Comparison of ENCODE assay signal across 8 cellular contexts in the genomic region with DNA sequence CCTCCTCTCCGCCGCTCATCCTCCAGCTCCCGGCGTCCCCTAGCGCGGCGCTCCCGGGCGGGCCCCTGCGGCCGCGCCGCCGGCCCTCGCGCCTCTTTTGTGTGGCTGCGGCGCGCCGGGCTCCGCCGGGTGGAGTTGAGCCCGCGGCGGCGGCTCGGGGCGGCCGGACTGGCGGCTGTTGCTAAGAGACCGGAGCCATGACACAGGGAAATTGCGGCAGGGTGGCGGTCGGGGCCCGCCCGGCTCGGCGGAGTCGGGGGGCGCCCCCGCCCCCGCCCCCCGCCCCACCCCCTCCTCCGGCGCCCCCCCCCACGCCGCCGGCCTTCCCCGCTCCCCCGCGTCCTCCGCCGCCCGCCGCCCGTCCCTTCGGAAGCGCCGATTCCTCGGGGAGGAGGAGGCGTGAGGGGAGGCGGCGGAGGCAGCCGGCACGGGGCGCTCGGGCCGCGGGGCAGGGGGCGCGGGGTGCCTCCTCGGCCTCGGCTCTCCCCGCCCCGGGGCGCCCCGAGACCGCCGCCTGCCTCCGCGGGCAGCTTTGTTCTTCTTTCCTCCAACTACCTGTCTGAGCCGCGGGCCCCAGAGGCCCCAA. TPM values are rescaled to one million over a fixed set of nuclear protein-coding genes. Genes with fewer than 3 reads are reported as not detected.
A peak's percentile ranks its signal among the peaks of the same experiment; 100 is the strongest.
DNase-seq lines count a peak whose midpoint lies in the region; ATAC-seq and TF ChIP-seq lines count a peak whose summit lies in the region.

Gene TMEM200C (minus strand): TSS at position 223 of the 586 bp plus-strand sequence. CDS start 3,459 bp downstream, outside the sequence.

- peaks cover 4% of the 10 kb centered on the region for H3K4me1 ChIP-seq in mesendoderm (ENCODE audit: control insufficient read depth, low read depth, low read length)
- peaks cover 15% of the 10 kb centered on the region for H3K4me1 ChIP-seq in vagina

- H3K4me3 Mint-ChIP-seq in chondrocyte (ENCODE audit: unreplicated experiment): peak within 1 kb of the TSS; percentile 78

- H2AK5ac ChIP-seq in mesendoderm (ENCODE audit: low read length): no peak within 1 kb of the TSS

- H2BK15ac ChIP-seq in mesendoderm (replicated peaks; ENCODE audit: low read depth): peak within 1 kb of the TSS; percentile 58

- H3K27ac ChIP-seq in mesendoderm (ENCODE audit: low read depth, low read length): peak within 1 kb of the TSS; percentile 16
- peak within 1 kb of the TSS; percentile 46 for H3K27ac ChIP-seq in vagina

- H2BK120ac ChIP-seq in mesendoderm (ENCODE audit: low read depth, low read length): peak within 1 kb of the TSS; percentile 56

- intact Hi-C loops in vagina (cut with DNase I): no loop called here

- peak within 1 kb of the TSS; percentile 61 for H3K27ac Mint-ChIP-seq in chondrocyte (ENCODE audit: unreplicated experiment)

- H4K8ac ChIP-seq in mesendoderm (ENCODE audit: low read depth, low read length): peak within 1 kb of the TSS; percentile 30

- H3K36me3 Mint-ChIP-seq in chondrocyte (ENCODE audit: low read depth): no peaks in the 10 kb centered on the region

- H3K79me2 ChIP-seq in mesendoderm (ENCODE audit: control insufficient read depth, insufficient read depth, low read length): no peaks in the 10 kb centered on the region

- peak within 1 kb of the TSS; percentile 64 for H3K4me2 ChIP-seq in mesendoderm (ENCODE audit: low read length)

- peak within 1 kb of the TSS; percentile 67 for H2BK5ac ChIP-seq in mesendoderm (ENCODE audit: low read length)

- H3K23ac ChIP-seq in mesendoderm (ENCODE audit: low read length): peak within 1 kb of the TSS; percentile 53

- H3K4me1 Mint-ChIP-seq in chondrocyte (ENCODE audit: low read depth): peaks cover 28% of the 10 kb centered on the region

- ATAC-seq in HG03342 (IDR thresholded peaks at IDR 0.05; ENCODE audit: unreplicated experiment) (peak; percentile 34), GM19455 (IDR thresholded peaks at IDR 0.05; ENCODE audit: unreplicated experiment) (no peak)

- peaks cover 2% of the 10 kb centered on the region for H3K79me1 ChIP-seq in mesendoderm (ENCODE audit: low read length)

- DNase-seq in chondrocyte (ENCODE audit: low spot score): no peak
- DNase-seq in mesendoderm: peak; percentile 66
- no peak for DNase-seq in vagina (ENCODE audit: extremely low spot score in 2 of 2)
- no peak for DNase-seq in AG20443 (ENCODE audit: low spot score)
- no peak for DNase-seq in central memory CD4-positive, alpha-beta T cell

- peak within 1 kb of the TSS; percentile 85 for H3K18ac ChIP-seq in mesendoderm (ENCODE audit: low read length)

- H3K9me3 ChIP-seq in vagina: no peaks in the 10 kb centered on the region

- no peaks in the 10 kb centered on the region for H3K9me3 Mint-ChIP-seq in chondrocyte (ENCODE audit: low read depth)

- peak within 1 kb of the TSS; percentile 41 for H3K4me3 ChIP-seq in GM12875 (ENCODE audit: low read depth, low read length)
- peak within 1 kb of the TSS; percentile 67 for H3K4me3 ChIP-seq in mesendoderm (ENCODE audit: low read length)
- H3K4me3 ChIP-seq in vagina: peak within 1 kb of the TSS; percentile 42 to 51

- H3K9ac ChIP-seq in mesendoderm (ENCODE audit: low read length): peak within 1 kb of the TSS; percentile 96

- no peak for TF ChIP-seq POLR2A in vagina (IDR thresholded peaks at IDR 0.05)

- peak within 1 kb of the TSS; percentile 28 for H3K4ac ChIP-seq in mesendoderm (ENCODE audit: low read depth, low read length)

- H3K56ac ChIP-seq in mesendoderm (ENCODE audit: low read length): peak within 1 kb of the TSS; percentile 97

- WGBS in mesendoderm (ENCODE audit: extremely low coverage, insufficient coverage, low lambda C conversion rate): no CpG with 5 or more reads among the region's 83 CpGs

- no peak within 1 kb of the TSS for H4K5ac ChIP-seq in mesendoderm (ENCODE audit: low read length)

- TF ChIP-seq CTCF in GM12875 (IDR thresholded peaks at IDR 0.05; ENCODE audit: borderline replicate concordance, insufficient read depth, low read depth, low read length): no peak
- no peak for TF ChIP-seq CTCF in chondrocyte (IDR thresholded peaks at IDR 0.05)
- no peak for TF ChIP-seq CTCF in vagina (IDR thresholded peaks at IDR 0.05)

- H3K27me3 Mint-ChIP-seq in chondrocyte (ENCODE audit: low read depth): peaks cover 8% of the 10 kb centered on the region

- H3K27me3 ChIP-seq in mesendoderm (ENCODE audit: insufficient read depth, low read length, poor library complexity) (no peaks in the 10 kb centered on the region), vagina (peaks cover 5% of the 10 kb centered on the region)

- H3K36me3 ChIP-seq in mesendoderm (ENCODE audit: control insufficient read depth, insufficient read depth, low read length) (no peaks in the 10 kb centered on the region), vagina (no peaks in the 10 kb centered on the region)

RNA-seq across cellular contexts. Expression of gene TMEM200C, which starts in this region (rescaled TPM):
- 5.8 to 8.3 TPM (median 5.9 TPM) in 3 replicates for total RNA-seq in chondrocyte
- polyA plus RNA-seq in mesendoderm (2013, experiment 1 of 2): 2.7 TPM
- 2.7 TPM for polyA plus RNA-seq in mesendoderm (2013, experiment 2 of 2)
- under 0.01 TPM for total RNA-seq in vagina
